Comparison of ENCODE assay signal across 1 cellular context in the genomic region with DNA sequence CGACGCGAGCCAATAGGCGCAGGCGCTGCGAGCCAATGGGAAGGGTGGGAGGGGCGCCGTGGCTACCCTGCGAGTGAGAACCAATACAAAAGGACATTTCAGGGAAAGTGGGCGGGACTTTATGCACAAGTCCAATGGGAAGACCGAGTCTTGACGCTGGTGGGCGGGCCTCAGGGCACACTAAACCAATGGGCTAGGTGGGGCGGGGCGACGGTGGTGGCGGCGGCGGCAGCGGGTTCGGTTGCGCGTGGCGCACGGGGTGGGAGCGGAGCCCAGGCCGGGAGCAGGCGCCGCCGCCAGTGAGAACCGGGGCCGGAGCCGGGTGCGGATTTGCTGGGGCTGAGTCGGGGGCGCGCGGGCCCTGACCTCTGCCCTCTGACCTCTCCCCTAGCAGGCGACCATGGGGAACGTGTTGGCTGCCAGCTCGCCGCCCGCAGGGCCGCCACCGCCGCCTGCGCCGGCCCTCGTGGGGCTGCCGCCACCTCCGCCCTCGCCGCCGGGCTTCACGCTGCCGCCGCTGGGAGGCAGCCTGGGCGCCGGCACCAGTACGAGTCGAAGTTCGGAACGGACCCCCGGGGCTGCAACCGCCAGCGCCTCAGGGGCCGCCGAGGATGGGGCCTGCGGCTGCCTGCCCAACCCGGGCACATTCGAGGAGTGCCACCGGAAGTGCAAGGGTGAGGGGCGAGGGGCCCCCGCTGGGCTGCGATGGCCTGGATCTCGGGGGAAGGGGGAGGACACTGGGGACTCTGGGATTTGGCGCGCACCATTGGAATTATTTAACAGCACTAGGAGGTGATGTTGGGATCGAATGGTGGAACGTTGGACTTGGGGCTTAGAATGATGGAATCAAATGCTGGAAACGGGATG.
TF ChIP-seq lines count a peak whose summit lies in the region.

TSS of gene TOMM40 (plus strand) at position 239 of the 867 bp plus-strand sequence. CDS start at position 401, 162 bp downstream.

TF ChIP-seq in GM12878, 131 proteins besides CTCF, POLR2A, EP300 and RAD21 (continued from another document and continues in another):
- TF ChIP-seq, protein P1, sequence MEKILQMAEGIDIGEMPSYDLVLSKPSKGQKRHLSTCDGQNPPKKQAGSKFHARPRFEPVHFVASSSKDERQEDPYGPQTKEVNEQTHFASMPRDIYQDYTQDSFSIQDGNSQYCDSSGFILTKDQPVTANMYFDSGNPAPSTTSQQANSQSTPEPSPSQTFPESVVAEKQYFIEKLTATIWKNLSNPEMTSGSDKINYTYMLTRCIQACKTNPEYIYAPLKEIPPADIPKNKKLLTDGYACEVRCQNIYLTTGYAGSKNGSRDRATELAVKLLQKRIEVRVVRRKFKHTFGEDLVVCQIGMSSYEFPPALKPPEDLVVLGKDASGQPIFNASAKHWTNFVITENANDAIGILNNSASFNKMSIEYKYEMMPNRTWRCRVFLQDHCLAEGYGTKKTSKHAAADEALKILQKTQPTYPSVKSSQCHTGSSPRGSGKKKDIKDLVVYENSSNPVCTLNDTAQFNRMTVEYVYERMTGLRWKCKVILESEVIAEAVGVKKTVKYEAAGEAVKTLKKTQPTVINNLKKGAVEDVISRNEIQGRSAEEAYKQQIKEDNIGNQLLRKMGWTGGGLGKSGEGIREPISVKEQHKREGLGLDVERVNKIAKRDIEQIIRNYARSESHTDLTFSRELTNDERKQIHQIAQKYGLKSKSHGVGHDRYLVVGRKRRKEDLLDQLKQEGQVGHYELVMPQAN (conservative IDR thresholded peaks at IDR 0.05), result peak; percentile 98
- TF ChIP-seq GATAD2B (conservative IDR thresholded peaks at IDR 0.05; ENCODE audit: low read depth), result peak; percentile 84
- TF ChIP-seq SREBF2 (IDR thresholded peaks at IDR 0.05; ENCODE audit: low read length), result no peak
- no peak for TF ChIP-seq PAX8 (IDR thresholded peaks at IDR 0.05)
- TF ChIP-seq NR2C1 (IDR thresholded peaks at IDR 0.05), result peak; percentile 96
- TF ChIP-seq, protein P2, sequence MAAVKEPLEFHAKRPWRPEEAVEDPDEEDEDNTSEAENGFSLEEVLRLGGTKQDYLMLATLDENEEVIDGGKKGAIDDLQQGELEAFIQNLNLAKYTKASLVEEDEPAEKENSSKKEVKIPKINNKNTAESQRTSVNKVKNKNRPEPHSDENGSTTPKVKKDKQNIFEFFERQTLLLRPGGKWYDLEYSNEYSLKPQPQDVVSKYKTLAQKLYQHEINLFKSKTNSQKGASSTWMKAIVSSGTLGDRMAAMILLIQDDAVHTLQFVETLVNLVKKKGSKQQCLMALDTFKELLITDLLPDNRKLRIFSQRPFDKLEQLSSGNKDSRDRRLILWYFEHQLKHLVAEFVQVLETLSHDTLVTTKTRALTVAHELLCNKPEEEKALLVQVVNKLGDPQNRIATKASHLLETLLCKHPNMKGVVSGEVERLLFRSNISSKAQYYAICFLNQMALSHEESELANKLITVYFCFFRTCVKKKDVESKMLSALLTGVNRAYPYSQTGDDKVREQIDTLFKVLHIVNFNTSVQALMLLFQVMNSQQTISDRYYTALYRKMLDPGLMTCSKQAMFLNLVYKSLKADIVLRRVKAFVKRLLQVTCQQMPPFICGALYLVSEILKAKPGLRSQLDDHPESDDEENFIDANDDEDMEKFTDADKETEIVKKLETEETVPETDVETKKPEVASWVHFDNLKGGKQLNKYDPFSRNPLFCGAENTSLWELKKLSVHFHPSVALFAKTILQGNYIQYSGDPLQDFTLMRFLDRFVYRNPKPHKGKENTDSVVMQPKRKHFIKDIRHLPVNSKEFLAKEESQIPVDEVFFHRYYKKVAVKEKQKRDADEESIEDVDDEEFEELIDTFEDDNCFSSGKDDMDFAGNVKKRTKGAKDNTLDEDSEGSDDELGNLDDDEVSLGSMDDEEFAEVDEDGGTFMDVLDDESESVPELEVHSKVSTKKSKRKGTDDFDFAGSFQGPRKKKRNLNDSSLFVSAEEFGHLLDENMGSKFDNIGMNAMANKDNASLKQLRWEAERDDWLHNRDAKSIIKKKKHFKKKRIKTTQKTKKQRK (IDR thresholded peaks at IDR 0.05; ENCODE audit: low read depth, low read length), result peak; percentile 93
- no peak for TF ChIP-seq CBX3 (IDR thresholded peaks at IDR 0.05; ENCODE audit: borderline replicate concordance, low read depth)
- peak; percentile 85 for TF ChIP-seq MYC (IDR thresholded peaks at IDR 0.05; ENCODE audit: insufficient read depth, insufficient read length, insufficient replicate concordance, low read length, severe bottlenecking)
- peak; percentile 62; the same call in 1 of the 2 replicates for TF ChIP-seq MXI1 (IDR thresholded peaks at IDR 0.05; ENCODE audit: low read depth, low read length)
- no peak for TF ChIP-seq MTA3 (IDR thresholded peaks at IDR 0.05; ENCODE audit: borderline replicate concordance, low read length)
- peak; percentile 38; the same call in 1 of the 2 replicates for TF ChIP-seq ZNF687 (IDR thresholded peaks at IDR 0.05)
- peak; percentile 93; the same call in 1 of the 2 replicates for TF ChIP-seq CHD2 (IDR thresholded peaks at IDR 0.05; ENCODE audit: borderline replicate concordance, low read depth, low read length)
- no peak for TF ChIP-seq ETV6 (conservative IDR thresholded peaks at IDR 0.05 in 1 of 2, IDR thresholded peaks at IDR 0.05 in 1 of 2; ENCODE audit: borderline replicate concordance in 1 of 2, low read depth in 1 of 2)
- peak; percentile 55; the same call in 1 of the 2 replicates for TF ChIP-seq RB1 (IDR thresholded peaks at IDR 0.05; ENCODE audit: borderline replicate concordance)
- no peak; the same call in 1 of the 2 replicates for TF ChIP-seq SREBF1 (IDR thresholded peaks at IDR 0.05; ENCODE audit: low read length)
- TF ChIP-seq RELA (IDR thresholded peaks at IDR 0.05; ENCODE audit: borderline replicate concordance, partially characterized antibody), result peak; percentile 58
- no peak for TF ChIP-seq SKIL (IDR thresholded peaks at IDR 0.05; ENCODE audit: low read depth, poor library complexity, severe bottlenecking)
- 0 out of 2 replicates have a peak, but pooled peaks have one; percentile 38 for TF ChIP-seq TAF1 (IDR thresholded peaks at IDR 0.05; ENCODE audit: borderline replicate concordance, low read depth, low read length)
- TF ChIP-seq PAX5 (IDR thresholded peaks at IDR 0.05; ENCODE audit: borderline replicate concordance, low read depth, low read length), result no peak
- TF ChIP-seq, protein P3, sequence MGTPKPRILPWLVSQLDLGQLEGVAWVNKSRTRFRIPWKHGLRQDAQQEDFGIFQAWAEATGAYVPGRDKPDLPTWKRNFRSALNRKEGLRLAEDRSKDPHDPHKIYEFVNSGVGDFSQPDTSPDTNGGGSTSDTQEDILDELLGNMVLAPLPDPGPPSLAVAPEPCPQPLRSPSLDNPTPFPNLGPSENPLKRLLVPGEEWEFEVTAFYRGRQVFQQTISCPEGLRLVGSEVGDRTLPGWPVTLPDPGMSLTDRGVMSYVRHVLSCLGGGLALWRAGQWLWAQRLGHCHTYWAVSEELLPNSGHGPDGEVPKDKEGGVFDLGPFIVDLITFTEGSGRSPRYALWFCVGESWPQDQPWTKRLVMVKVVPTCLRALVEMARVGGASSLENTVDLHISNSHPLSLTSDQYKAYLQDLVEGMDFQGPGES (IDR thresholded peaks at IDR 0.05), result 0 out of 2 replicates have a peak, but pooled peaks have one; percentile 43
- TF ChIP-seq, protein P4, sequence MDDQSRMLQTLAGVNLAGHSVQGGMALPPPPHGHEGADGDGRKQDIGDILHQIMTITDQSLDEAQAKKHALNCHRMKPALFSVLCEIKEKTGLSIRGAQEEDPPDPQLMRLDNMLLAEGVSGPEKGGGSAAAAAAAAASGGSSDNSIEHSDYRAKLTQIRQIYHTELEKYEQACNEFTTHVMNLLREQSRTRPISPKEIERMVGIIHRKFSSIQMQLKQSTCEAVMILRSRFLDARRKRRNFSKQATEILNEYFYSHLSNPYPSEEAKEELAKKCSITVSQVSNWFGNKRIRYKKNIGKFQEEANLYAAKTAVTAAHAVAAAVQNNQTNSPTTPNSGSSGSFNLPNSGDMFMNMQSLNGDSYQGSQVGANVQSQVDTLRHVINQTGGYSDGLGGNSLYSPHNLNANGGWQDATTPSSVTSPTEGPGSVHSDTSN (IDR thresholded peaks at IDR 0.05; ENCODE audit: insufficient replicate concordance, low read depth, low read length), result no peak
- TF ChIP-seq SMARCA5 (IDR thresholded peaks at IDR 0.05), result peak; percentile 71; the same call in 1 of the 2 replicates
- no peak for TF ChIP-seq E4F1 (IDR thresholded peaks at IDR 0.05; ENCODE audit: borderline replicate concordance, partially characterized antibody)
- TF ChIP-seq LARP7 (IDR thresholded peaks at IDR 0.05), result peak; percentile 98
- peak in 1 of 2 experiments; percentile 74; a peak in 2 of 4 replicates for TF ChIP-seq BHLHE40 (IDR thresholded peaks at IDR 0.05; ENCODE audit: borderline replicate concordance in 1 of 2, low read depth in 2 of 2, low read length in 1 of 2)
- TF ChIP-seq KDM1A (IDR thresholded peaks at IDR 0.05; ENCODE audit: borderline replicate concordance), result no peak
- TF ChIP-seq DPF2 (IDR thresholded peaks at IDR 0.05), result peak; percentile 72
- peak; percentile 70 for TF ChIP-seq ZNF622 (IDR thresholded peaks at IDR 0.05)
- peak; percentile 58 for TF ChIP-seq SP1 (IDR thresholded peaks at IDR 0.05; ENCODE audit: low read depth, low read length)
- TF ChIP-seq CHD1 (IDR thresholded peaks at IDR 0.05; ENCODE audit: low read depth, low read length), result no peak
- TF ChIP-seq TBL1XR1 (IDR thresholded peaks at IDR 0.05; ENCODE audit: low read depth, low read length), result 0 out of 2 replicates have a peak, but pooled peaks have one; percentile 4
- no peak for TF ChIP-seq CEBPB (IDR thresholded peaks at IDR 0.05; ENCODE audit: borderline replicate concordance in 1 of 2, low read depth in 2 of 2, low read length in 2 of 2)
- peak; percentile 35 for TF ChIP-seq SIX5 (IDR thresholded peaks at IDR 0.05; ENCODE audit: low read depth, low read length, severe bottlenecking)
- 0 out of 2 replicates have a peak, but pooled peaks have one; percentile 76 for TF ChIP-seq ASH2L (IDR thresholded peaks at IDR 0.05; ENCODE audit: borderline replicate concordance, low read depth)
- no peak for TF ChIP-seq SUPT20H (IDR thresholded peaks at IDR 0.05; ENCODE audit: borderline replicate concordance, control insufficient read depth, low read depth, low read length)
- no peak for TF ChIP-seq JUNB (IDR thresholded peaks at IDR 0.05)
- no peak for TF ChIP-seq TCF3 (IDR thresholded peaks at IDR 0.05; ENCODE audit: borderline replicate concordance, insufficient read depth, low read depth, low read length)
- peak; percentile 76 for TF ChIP-seq CREM (IDR thresholded peaks at IDR 0.05; ENCODE audit: low read depth)
